In genomic region chr3:183117046-183117445, GRCh38 we compare ENCODE assay signal across 17 cellular contexts. TPM values are rescaled to one million over a fixed set of nuclear protein-coding genes. Genes with fewer than 3 reads are reported as not detected.
DNase-seq lines count a peak whose midpoint lies in the region; ATAC-seq and TF ChIP-seq lines count a peak whose summit lies in the region.
"Had no signal": no experiment of that assay in that cellular context is flagged by ENCODE, and none has a peak within 500 bp of the region (broad histone marks: within the 10 kb centered on the region; RNA-seq: fewer than 3 reads in every experiment).

No MANE protein-coding gene starts in this region.

- H3K27me3 ChIP-seq in DOHH2 (ENCODE audit: control insufficient read depth, low read length) (peaks cover 21% of the 10 kb centered on the region), ovary (no peaks in the 10 kb centered on the region)

- peaks cover 9% of the 10 kb centered on the region for H3K36me3 Mint-ChIP-seq in glutamatergic neuron (ENCODE audit: unreplicated experiment)

- H4K20me1 ChIP-seq in DOHH2 (ENCODE audit: control insufficient read depth, insufficient read depth, low read depth, low read length), result no peaks in the 10 kb centered on the region

- peaks cover 27% of the 10 kb centered on the region for H3K9me3 Mint-ChIP-seq in glutamatergic neuron (ENCODE audit: unreplicated experiment)
- H3K9me3 Mint-ChIP-seq: CD4-positive, alpha-beta T cell had no signal

- peaks cover 29% of the 10 kb centered on the region for H3K4me1 Mint-ChIP-seq in glutamatergic neuron (ENCODE audit: low read depth, unreplicated experiment)

- TF ChIP-seq POLR2A in ovary (IDR thresholded peaks at IDR 0.05), result no peak

- TF ChIP-seq EP300 in ovary (IDR thresholded peaks at IDR 0.05), result no peak

- peaks cover 23% of the 10 kb centered on the region for H3K27me3 Mint-ChIP-seq in glutamatergic neuron (ENCODE audit: unreplicated experiment)

- peak overlapping the region; percentile 97; the same call in 1 of the 2 replicates for H3K4me2 ChIP-seq in DOHH2 (ENCODE audit: low read length)

- H3K9me3 ChIP-seq in DOHH2 (ENCODE audit: control insufficient read depth, insufficient read depth, low read length), result no peaks in the 10 kb centered on the region
- no peaks in the 10 kb centered on the region for H3K9me3 ChIP-seq in ovary
- H3K9me3 ChIP-seq: uterus had no signal

- no peaks in the 10 kb centered on the region for H3K36me3 ChIP-seq in DOHH2 (ENCODE audit: control insufficient read depth, low read length)
- H3K36me3 ChIP-seq in ovary, result no peaks in the 10 kb centered on the region
- H3K36me3 ChIP-seq: uterus had no signal

- DNase-seq in NCI-H2227 (lab: John Stamatoyannopoulos, UW; ENCODE audit: unreplicated experiment), result peak; percentile 34
- DNase-seq in NCI-H2227 treated with DMSO at 0.1 percent for 48 hours (lab: John Stamatoyannopoulos, UW), result no peak
- DNase-seq in NCI-H69 (lab: John Stamatoyannopoulos, UW), result peak; percentile 40
- DNase-seq in glutamatergic neuron, result no peak
- DNase-seq in ovary, result no peak
- DNase-seq: activated B cell treated with CpG ODN at 0.5 μM for 24 hours; activated CD8-positive, alpha-beta memory T cell treated with anti-CD3 and anti-CD28 coated beads for 24 hours; CD4-positive, alpha-beta T cell; left cardiac atrium; NCI-H2081; SHP77 treated with DMSO at 0.1 percent for 48 hours; stimulated activated CD4-positive, alpha-beta T cell treated with anti-CD3 and anti-CD28 coated beads, Interleukin-1b, Interleukin-23, amount 100 ng/mL, for 48 hours; uterus had no signal

- no peak overlapping the region for H3K4me3 ChIP-seq in DOHH2 (ENCODE audit: low read length)
- no peak overlapping the region for H3K4me3 ChIP-seq in ovary
- H3K4me3 ChIP-seq: uterus had no signal

- intact Hi-C loops in ovary (cut with DNase I), result no loop called here

- no peak for ATAC-seq in GM21529 (IDR thresholded peaks at IDR 0.05; ENCODE audit: unreplicated experiment)
- ATAC-seq in GM18858 (IDR thresholded peaks at IDR 0.05; ENCODE audit: unreplicated experiment), result no peak
- ATAC-seq: left cardiac atrium, sciatic nerve had no signal

- H3K9me2 ChIP-seq in DOHH2 (replicated peaks; ENCODE audit: control insufficient read depth, low read length), result no peaks in the 10 kb centered on the region

- WGBS in ovary, 3 donors, result 46 to 69% (median 53%) methylated on average over 4 of the region's 4 CpGs

- no peak for TF ChIP-seq CTCF in DOHH2 (IDR thresholded peaks at IDR 0.05; ENCODE audit: low read depth, low read length, poor library complexity, severe bottlenecking)
- TF ChIP-seq CTCF in glutamatergic neuron (IDR thresholded peaks at IDR 0.05; ENCODE audit: partially characterized antibody, unreplicated experiment), result no peak
- TF ChIP-seq CTCF in ovary (IDR thresholded peaks at IDR 0.05), result no peak

- peak overlapping the region; percentile 82 for H3K4me3 Mint-ChIP-seq in glutamatergic neuron (ENCODE audit: unreplicated experiment)

- peaks cover 4% of the 10 kb centered on the region; the same call in 1 of the 2 replicates for H3K79me2 ChIP-seq in DOHH2 (ENCODE audit: control insufficient read depth, low read length)

- no peak overlapping the region for H3K27ac ChIP-seq in DOHH2 (ENCODE audit: low read depth, low read length)
- H3K27ac ChIP-seq in ovary, result no peak overlapping the region
- H3K27ac ChIP-seq: uterus had no signal

- H3K4me1 ChIP-seq in DOHH2 (ENCODE audit: control insufficient read depth, low read length) (peaks cover 32% of the 10 kb centered on the region), ovary (ENCODE audit: insufficient read depth) (no peaks in the 10 kb centered on the region)
- H3K4me1 ChIP-seq: uterus had no signal

- peaks cover 4% of the 10 kb centered on the region; the same call in 1 of the 2 replicates for H3F3A ChIP-seq in DOHH2 (ENCODE audit: control insufficient read depth, insufficient read depth)

- no peak overlapping the region for H3K27ac Mint-ChIP-seq in glutamatergic neuron (ENCODE audit: unreplicated experiment)
- H3K27ac Mint-ChIP-seq: activated B cell treated with CpG ODN at 0.5 μM for 24 hours; CD4-positive, alpha-beta T cell had no signal

RNA-seq across cellular contexts. Expression of gene MCCC1, which starts 17.8 kb away (rescaled TPM):
- 17.9 TPM for total RNA-seq in glutamatergic neuron (ENCODE audit: unreplicated experiment)
- total RNA-seq in ovary, result 10 to 100 TPM; 21.7 to 31.4 (median 24.0) TPM
- 10 to 100 TPM; 29.6 to 32.8 TPM for polyA plus RNA-seq in ovary

RNA-seq across cellular contexts. Expression of gene LAMP3, which starts 45.5 kb away (rescaled TPM):
- total RNA-seq in glutamatergic neuron (ENCODE audit: unreplicated experiment) (1.4 TPM), ovary (under 1 TPM in 5 of 7 donors, not detected in 2; 0.07 to 0.34 (median 0.26) TPM)
- 1 to 10 TPM in 1 of 2 donors, under 1 TPM in 1; 0.08 to 1.2 TPM for polyA plus RNA-seq in ovary

Comparison
In these comparisons a context has a peak if more than half of its experiments do, and no peak if none do; other contexts are left out.
1. DNase-seq: peak in NCI-H2227 (single experiment) and NCI-H69 (single experiment); none in NCI-H2227 treated with DMSO at 0.1 percent for 48 hours (single experiment), glutamatergic neuron (single experiment) and ovary (0 of 5).